Comparison of ENCODE assay signal across 11 cellular contexts in the genomic region with DNA sequence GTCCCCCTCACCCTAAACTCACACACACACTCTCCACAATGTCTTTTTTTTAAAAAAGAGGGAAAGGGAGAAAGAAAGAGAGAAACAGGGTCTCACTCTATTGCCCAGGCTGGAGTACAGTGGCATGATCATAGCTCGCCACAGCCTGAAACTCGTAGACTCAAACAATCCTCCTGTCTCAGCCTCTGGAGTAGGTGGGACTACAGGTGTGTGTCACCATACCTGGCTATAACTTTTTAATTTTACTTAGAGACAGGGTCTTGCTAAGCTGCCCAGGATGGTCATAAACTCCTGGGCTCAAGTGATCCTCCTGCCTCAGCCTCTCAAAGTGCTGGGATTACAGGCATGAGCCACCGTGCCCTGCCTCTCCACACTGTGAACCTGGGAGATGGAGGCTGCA. TPM values are rescaled to one million over a fixed set of nuclear protein-coding genes. Genes with fewer than 3 reads are reported as not detected.
DNase-seq lines count a peak whose midpoint lies in the region; ATAC-seq and TF ChIP-seq lines count a peak whose summit lies in the region.
"Had no signal": no experiment of that assay in that cellular context is flagged by ENCODE, and none has a peak within 500 bp of the region (broad histone marks: within the 10 kb centered on the region; RNA-seq: fewer than 3 reads in every experiment).

No MANE protein-coding gene starts in this region.

- WGBS in aorta, 2 donors = 94 to 99% methylated on average over 3 of the region's 3 CpGs

- H3K36me3 ChIP-seq in iPS-20b (ENCODE audit: insufficient read depth, low read depth, low read length) = peaks cover 3% of the 10 kb centered on the region
- no peaks in the 10 kb centered on the region for H3K36me3 ChIP-seq in aorta (ENCODE audit: control insufficient read depth in 1 of 2, insufficient read depth in 2 of 2, low read length in 1 of 2)

- TF ChIP-seq CTCF in HFFc6 (IDR thresholded peaks at IDR 0.05) = no peak

- H3K4me3 ChIP-seq in iPS-20b (ENCODE audit: low read length) = no peak overlapping the region
- H3K4me3 ChIP-seq in aorta (ENCODE audit: low read length in 2 of 2) = no peak overlapping the region
- H3K4me3 ChIP-seq: GM23248 had no signal

- DNase-seq in HFFc6 (no peak), aorta (no peak), NCI-H1092 (lab: John Stamatoyannopoulos, UW) (no peak)
- no peak for DNase-seq in activated T-cell treated with anti-CD3 and anti-CD28 coated beads, Interleukin-2, amount 50 U/mL, for 72 hours
- no peak for DNase-seq in stimulated activated effector memory CD8-positive, alpha-beta T cell treated with anti-CD3 and anti-CD28 coated beads, Interleukin-12 subunit alpha, Interleukin-12 subunit beta, amount 100 ng/mL, for 72 hours (ENCODE audit: low spot score in 2 of 2)
- DNase-seq: GM23248, MM.1S, NCI-H69, retina had no signal

- no peak for ATAC-seq in activated T-cell treated with anti-CD3 and anti-CD28 coated beads, Interleukin-2, amount 50 U/mL, for 72 hours (replicated peaks in 1 of 2)
- ATAC-seq in stimulated activated effector memory CD8-positive, alpha-beta T cell treated with anti-CD3 and anti-CD28 coated beads, Interleukin-12 subunit alpha, Interleukin-12 subunit beta, amount 100 ng/mL, for 72 hours = no peak
- ATAC-seq in GM18907 (IDR thresholded peaks at IDR 0.05; ENCODE audit: unreplicated experiment) = no peak
- ATAC-seq in aorta (ENCODE audit: low FRiP score) = no peak

- no peak overlapping the region for H3K27ac ChIP-seq in iPS-20b (ENCODE audit: low read length)
- H3K27ac ChIP-seq in aorta (ENCODE audit: low read depth in 1 of 2, low read length in 2 of 2) = no peak overlapping the region
- H3K27ac ChIP-seq: GM23248 had no signal

- intact Hi-C loops in aorta (cut with DNase I) = no loop called here

- H3K9me3 Mint-ChIP-seq in HFFc6 = peaks cover 3% of the 10 kb centered on the region
- no peaks in the 10 kb centered on the region for H3K9me3 Mint-ChIP-seq in activated T-cell treated with anti-CD3 and anti-CD28 coated beads, Interleukin-2, amount 50 U/mL, for 72 hours
- no peaks in the 10 kb centered on the region for H3K9me3 Mint-ChIP-seq in stimulated activated effector memory CD8-positive, alpha-beta T cell treated with anti-CD3 and anti-CD28 coated beads, Interleukin-12 subunit alpha, Interleukin-12 subunit beta, amount 100 ng/mL, for 72 hours

- peak overlapping the region; percentile 98 for H3K27ac Mint-ChIP-seq in HFFc6
- peak overlapping the region; percentile 85 for H3K27ac Mint-ChIP-seq in activated T-cell treated with anti-CD3 and anti-CD28 coated beads, Interleukin-2, amount 50 U/mL, for 72 hours
- H3K27ac Mint-ChIP-seq in stimulated activated effector memory CD8-positive, alpha-beta T cell treated with anti-CD3 and anti-CD28 coated beads, Interleukin-12 subunit alpha, Interleukin-12 subunit beta, amount 100 ng/mL, for 72 hours = peak overlapping the region; percentile 90

- H3K4me1 ChIP-seq in iPS-20b (ENCODE audit: insufficient read depth, low read length) (peaks cover 19% of the 10 kb centered on the region), aorta (ENCODE audit: control insufficient read depth in 1 of 2, insufficient read depth in 2 of 2, low read length in 2 of 2) (no peaks in the 10 kb centered on the region)

- H3K4me3 Mint-ChIP-seq in HFFc6 = peak overlapping the region; percentile 80
- peak overlapping the region; percentile 74 to 84 for H3K4me3 Mint-ChIP-seq in activated T-cell treated with anti-CD3 and anti-CD28 coated beads, Interleukin-2, amount 50 U/mL, for 72 hours
- peak overlapping the region; percentile 71 for H3K4me3 Mint-ChIP-seq in stimulated activated effector memory CD8-positive, alpha-beta T cell treated with anti-CD3 and anti-CD28 coated beads, Interleukin-12 subunit alpha, Interleukin-12 subunit beta, amount 100 ng/mL, for 72 hours

- H3K36me3 Mint-ChIP-seq in HFFc6 (ENCODE audit: low read depth) = peaks cover 20% of the 10 kb centered on the region
- peaks cover 8 to 17% of the 10 kb centered on the region in 2 donors for H3K36me3 Mint-ChIP-seq in activated T-cell treated with anti-CD3 and anti-CD28 coated beads, Interleukin-2, amount 50 U/mL, for 72 hours (ENCODE audit: insufficient read depth in 2 of 2)
- H3K36me3 Mint-ChIP-seq in stimulated activated effector memory CD8-positive, alpha-beta T cell treated with anti-CD3 and anti-CD28 coated beads, Interleukin-12 subunit alpha, Interleukin-12 subunit beta, amount 100 ng/mL, for 72 hours = peaks cover 93% of the 10 kb centered on the region

- no peaks in the 10 kb centered on the region; the same call in 1 of the 2 replicates for H3K27me3 Mint-ChIP-seq in HFFc6 (ENCODE audit: insufficient read depth)
- no peaks in the 10 kb centered on the region for H3K27me3 Mint-ChIP-seq in activated T-cell treated with anti-CD3 and anti-CD28 coated beads, Interleukin-2, amount 50 U/mL, for 72 hours (ENCODE audit: low read depth)

- peak overlapping the region; percentile 29; the same call in 1 of the 2 replicates for H3K9ac ChIP-seq in iPS-20b (ENCODE audit: low read depth, low read length)
- H3K9ac ChIP-seq: GM23248 had no signal

- peaks cover 42% of the 10 kb centered on the region for H3K4me1 Mint-ChIP-seq in HFFc6 (ENCODE audit: low read depth)
- H3K4me1 Mint-ChIP-seq in activated T-cell treated with anti-CD3 and anti-CD28 coated beads, Interleukin-2, amount 50 U/mL, for 72 hours (ENCODE audit: low read depth) = peaks cover 82% of the 10 kb centered on the region
- peaks cover 82% of the 10 kb centered on the region for H3K4me1 Mint-ChIP-seq in stimulated activated effector memory CD8-positive, alpha-beta T cell treated with anti-CD3 and anti-CD28 coated beads, Interleukin-12 subunit alpha, Interleukin-12 subunit beta, amount 100 ng/mL, for 72 hours

- H3K27me3 ChIP-seq in iPS-20b (ENCODE audit: insufficient read depth, low read length) = no peaks in the 10 kb centered on the region
- H3K27me3 ChIP-seq in aorta (ENCODE audit: control insufficient read depth in 1 of 2, insufficient read depth in 2 of 2, low read length in 1 of 2) = no peaks in the 10 kb centered on the region

- H3K9me3 ChIP-seq in iPS-20b (ENCODE audit: insufficient read depth, low read depth, low read length) (no peaks in the 10 kb centered on the region), aorta (ENCODE audit: control insufficient read depth, low read length) (no peaks in the 10 kb centered on the region)

RNA-seq across cellular contexts. Expression of gene LITAF, which starts 24.9 kb away (rescaled TPM):
- total RNA-seq in HFFc6 (2021; fragmentation: NEBNext Ultra II Directional; extraction: Animal tissue kit (Norgen Biotek cat#: 25700)) = 100 to 1,000 TPM; 114 to 143 (median 135) TPM
- 100 to 1,000 TPM; 110 to 137 TPM for total RNA-seq in activated T-cell treated with anti-CD3 and anti-CD28 coated beads, Interleukin-2, amount 50 U/mL, for 72 hours
- total RNA-seq in aorta = 100 to 1,000 TPM; 145 to 157 TPM
- 100 to 1,000 TPM in 1 of 2 donors, 10 to 100 TPM in 1; 83.1 to 137 TPM for polyA plus RNA-seq in aorta
